In the genomic region with DNA sequence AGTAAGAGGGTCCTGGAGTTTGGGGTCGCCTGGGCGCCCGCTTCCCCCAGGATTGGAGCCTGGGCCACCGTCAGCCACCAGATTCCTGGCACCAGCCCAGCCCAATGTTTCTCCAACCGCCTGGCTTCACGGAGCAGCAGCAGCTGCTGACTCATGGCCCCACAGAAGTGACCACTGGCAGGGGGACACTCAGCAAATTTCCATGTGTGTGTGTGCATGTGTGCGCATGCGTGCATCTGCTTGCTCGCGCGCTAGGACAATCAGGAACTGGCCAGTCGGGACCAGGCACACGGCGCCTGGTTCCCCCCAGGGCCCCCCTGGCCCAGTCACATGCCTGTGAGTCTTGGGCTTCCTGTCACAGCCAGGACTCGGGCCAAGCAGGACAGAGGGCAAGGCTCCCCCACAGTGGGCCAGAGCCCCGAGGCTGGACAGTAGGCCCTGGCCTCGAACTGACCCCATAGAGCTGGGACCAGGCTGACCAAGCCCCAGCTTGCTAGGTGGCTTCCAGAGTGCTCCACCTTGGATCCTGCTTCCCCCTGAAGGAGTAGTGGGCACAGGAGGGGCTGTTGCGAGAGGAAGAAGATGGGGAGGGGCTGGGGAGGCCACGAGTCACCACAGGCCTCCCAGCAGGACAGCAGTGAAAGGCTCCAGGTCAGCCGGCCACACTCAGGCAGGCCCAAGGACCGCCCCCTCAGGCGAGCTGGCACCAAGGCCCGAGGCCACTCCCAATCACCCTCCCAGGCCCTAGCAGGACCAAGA, we compare ENCODE assay signal across 9 cellular contexts. TPM values are rescaled to one million over a fixed set of nuclear protein-coding genes. Genes with fewer than 3 reads are reported as not detected.
A peak's percentile ranks its signal among the peaks of the same experiment; 100 is the strongest.
DNase-seq lines count a peak whose midpoint lies in the region; ATAC-seq and TF ChIP-seq lines count a peak whose summit lies in the region.
"Had no signal": no experiment of that assay in that cellular context is flagged by ENCODE, and none has a peak within 500 bp of the region (broad histone marks: within the 10 kb centered on the region; RNA-seq: fewer than 3 reads in every experiment).

No MANE protein-coding gene starts in this region.

- no peak overlapping the region for H3K9ac ChIP-seq in HCT116 (ENCODE audit: low read length)
- no peak overlapping the region for H3K9ac ChIP-seq in smooth muscle cell (ENCODE audit: low read depth)

- H3K36me3 ChIP-seq in HCT116 (ENCODE audit: control insufficient read depth in 1 of 2, insufficient read depth in 2 of 2, low read length in 2 of 2) (no peaks in the 10 kb centered on the region; a peak in 1 of 4 replicates), stomach (peaks cover 21 to 60% (median 59%) of the 10 kb centered on the region in 4 donors), smooth muscle cell (ENCODE audit: low read depth) (no peaks in the 10 kb centered on the region)

- H3K4me1 Mint-ChIP-seq in chondrocyte (ENCODE audit: low read depth) = peaks cover 72% of the 10 kb centered on the region

- H3K4me3 Mint-ChIP-seq in chondrocyte (ENCODE audit: unreplicated experiment) = peak overlapping the region; percentile 74

- TF ChIP-seq CTCF in HCT116 (IDR thresholded peaks at IDR 0.05 in 2 of 3, conservative IDR thresholded peaks at IDR 0.05 in 1 of 3; ENCODE audit: borderline replicate concordance in 1 of 3, insufficient read depth in 1 of 3, low read depth in 2 of 3, low read length in 2 of 3) = no peak
- TF ChIP-seq CTCF in chondrocyte (IDR thresholded peaks at IDR 0.05) = no peak
- TF ChIP-seq CTCF in stomach (IDR thresholded peaks at IDR 0.05) = no peak
- TF ChIP-seq CTCF in smooth muscle cell (IDR thresholded peaks at IDR 0.05; ENCODE audit: borderline replicate concordance, insufficient read depth, poor library complexity, severe bottlenecking) = no peak

- H3K27me3 ChIP-seq in HCT116 (ENCODE audit: insufficient read depth, low read length) (no peaks in the 10 kb centered on the region), stomach (no peaks in the 10 kb centered on the region), smooth muscle cell (ENCODE audit: low read depth) (no peaks in the 10 kb centered on the region)

- no peak overlapping the region for H2AFZ ChIP-seq in HCT116 (ENCODE audit: low read depth, low read length, poor library complexity, severe bottlenecking)
- no peak overlapping the region for H2AFZ ChIP-seq in smooth muscle cell (ENCODE audit: low read depth)

- TF ChIP-seq POLR2A in HCT116 (IDR thresholded peaks at IDR 0.05; ENCODE audit: borderline replicate concordance, extremely low read depth, insufficient read depth, insufficient read length) (no peak), stomach (IDR thresholded peaks at IDR 0.05) (no peak)

- no peak for TF ChIP-seq EP300 in stomach (IDR thresholded peaks at IDR 0.05)

- H3K27ac ChIP-seq in HCT116 (ENCODE audit: low read depth, low read length) = no peak overlapping the region
- peak overlapping the region; percentile 92 to 98 (median 95) for H3K27ac ChIP-seq in stomach
- H3K27ac ChIP-seq in smooth muscle cell (ENCODE audit: low read depth) = no peak overlapping the region

- no peaks in the 10 kb centered on the region for H3F3A ChIP-seq in smooth muscle cell (ENCODE audit: low read depth)

- H3K27me3 Mint-ChIP-seq in chondrocyte (ENCODE audit: low read depth) = no peaks in the 10 kb centered on the region

- H3K4me3 ChIP-seq in HCT116 (replicated peaks in 1 of 2; ENCODE audit: low read depth in 1 of 2, low read length in 2 of 2) (no peak overlapping the region), stomach (peak overlapping the region in 3 of 4 donors; percentile 11 to 97 (median 96)), smooth muscle cell (no peak overlapping the region)

- H3K4me1 ChIP-seq in HCT116 (ENCODE audit: control insufficient read depth in 1 of 2, insufficient read depth in 2 of 2, low read length in 2 of 2) = peaks cover 13 to 33% of the 10 kb centered on the region in 2 experiments; a peak in 3 of 4 replicates
- H3K4me1 ChIP-seq in stomach = peaks cover 62 to 84% (median 83%) of the 10 kb centered on the region in 4 donors
- H3K4me1 ChIP-seq in smooth muscle cell (ENCODE audit: low read depth) = peaks cover 5% of the 10 kb centered on the region

- H3K27ac Mint-ChIP-seq in chondrocyte (ENCODE audit: unreplicated experiment) = peak overlapping the region; percentile 85

- no peaks in the 10 kb centered on the region for H3K9me3 Mint-ChIP-seq in chondrocyte (ENCODE audit: low read depth)

- CTCF ChIA-PET in HCT116 (lab: Charles Lee) = no interaction called here

- WGBS in stomach, 5 donors = 27 to 53% (median 33%) methylated on average over 12 to 23 of the region's 23 CpGs
- 72% methylated on average over 23 of the region's 23 CpGs for WGBS in smooth muscle cell (ENCODE audit: low lambda C conversion rate)

- H3K9me2 ChIP-seq in HCT116 (ENCODE audit: insufficient read depth) = no peaks in the 10 kb centered on the region

- intact Hi-C loops in HCT116 (cut with micrococcal nuclease) (no loop called here), stomach (cut with DNase I; ENCODE audit: low total_unique reads) (no loop called here)

- no peak for TF ChIP-seq RAD21 in HCT116 (IDR thresholded peaks at IDR 0.05; ENCODE audit: low read depth)

- H3K36me3 Mint-ChIP-seq in chondrocyte (ENCODE audit: low read depth) = peaks cover 9% of the 10 kb centered on the region

- H3K79me2 ChIP-seq in HCT116 (ENCODE audit: insufficient read depth, low read length) (peaks cover 17% of the 10 kb centered on the region; the same call in 1 of the 2 replicates), smooth muscle cell (ENCODE audit: low read depth) (peaks cover 12% of the 10 kb centered on the region)

- RAD21 ChIA-PET in HCT116 (lab: Charles Lee; ENCODE audit: low non-redundant PET in 1 of 2, low total read pairs in 2 of 2, uncharacterized antibody in 2 of 2, unreplicated experiment in 2 of 2) = no interaction called here

- no peak for DNase-seq in HCT116 (ENCODE audit: low read depth, low spot score)
- DNase-seq in chondrocyte (ENCODE audit: low spot score) = peak; percentile 88
- peak; percentile 79 for DNase-seq in left lobe of liver (ENCODE audit: low spot score)
- DNase-seq in stomach = peak; percentile 86
- DNase-seq in HuH-7 (ENCODE audit: low spot score) = no peak
- DNase-seq in smooth muscle cell (lab: John Stamatoyannopoulos, UW; ENCODE audit: unreplicated experiment) = no peak
- no peak for DNase-seq in COLO668 (lab: John Stamatoyannopoulos, UW; ENCODE audit: unreplicated experiment)
- DNase-seq in NCI-H1417 treated with DMSO at 0.1 percent for 48 hours (lab: John Stamatoyannopoulos, UW) = no peak
- DNase-seq: NCI-H1048 had no signal

- no peak for ATAC-seq in HCT116
- peak; percentile 40 for ATAC-seq in left lobe of liver

- no TSS peak for BruUV-seq in HCT116 (replicated peaks; lab: Mats Ljungman, UMichigan)

- H4K20me1 ChIP-seq in HCT116 (ENCODE audit: insufficient read depth) (no peaks in the 10 kb centered on the region), smooth muscle cell (ENCODE audit: low read depth) (peaks cover 14% of the 10 kb centered on the region)

- H3K4me2 ChIP-seq in HCT116 (ENCODE audit: low read length) (0 out of 2 replicates have a peak overlapping the region, but pooled peaks have one; percentile 7), smooth muscle cell (no peak overlapping the region)

- POLR2A ChIA-PET in HCT116 (lab: Charles Lee) = no interaction called here

- H3K9me3 ChIP-seq in HCT116 (ENCODE audit: control insufficient read depth in 1 of 2, insufficient read depth in 1 of 2, low read depth in 1 of 2, low read length in 2 of 2) = no peaks in the 10 kb centered on the region
- H3K9me3 ChIP-seq in stomach = no peaks in the 10 kb centered on the region
- no peaks in the 10 kb centered on the region for H3K9me3 ChIP-seq in smooth muscle cell (replicated peaks; ENCODE audit: low read depth)

TF ChIP-seq in HCT116, 20 proteins besides CTCF, POLR2A, EP300 and RAD21:
- TF ChIP-seq POLR2AphosphoS5 (IDR thresholded peaks at IDR 0.05; ENCODE audit: low read depth, low read length) (no peak), CEBPB (IDR thresholded peaks at IDR 0.05; ENCODE audit: low read depth) (no peak), EZH2phosphoT487 (IDR thresholded peaks at IDR 0.05; ENCODE audit: borderline replicate concordance) (no peak)
- TF ChIP-seq, protein P1, sequence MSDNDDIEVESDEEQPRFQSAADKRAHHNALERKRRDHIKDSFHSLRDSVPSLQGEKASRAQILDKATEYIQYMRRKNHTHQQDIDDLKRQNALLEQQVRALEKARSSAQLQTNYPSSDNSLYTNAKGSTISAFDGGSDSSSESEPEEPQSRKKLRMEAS (IDR thresholded peaks at IDR 0.05) = no peak
TF ChIP-seq in HCT116: peak in this region for 0.

RNA-seq across cellular contexts. Expression of a gene that starts 3.2 kb away (rescaled TPM):
- 127 TPM for total RNA-seq in HCT116 (2021; ENCODE audit: unreplicated experiment)
- polyA plus RNA-seq in HCT116 (2012) = 131 and 176 TPM in 2 replicates
- 935 to 3,230 TPM (median 949 TPM) in 3 replicates for total RNA-seq in chondrocyte
- total RNA-seq in left lobe of liver = 564 TPM
- 100 to 1,000 TPM; 115 to 590 (median 210) TPM for total RNA-seq in stomach
- 100 to 1,000 TPM; 173 to 538 (median 529) TPM for polyA plus RNA-seq in stomach
- total RNA-seq in smooth muscle cell = 101 and 123 TPM in 2 replicates
- polyA plus RNA-seq in smooth muscle cell = 301 and 310 TPM in 2 replicates

RNA-seq across cellular contexts. Expression of a gene that starts 10.1 kb away (rescaled TPM):
- total RNA-seq in HCT116 (2021; ENCODE audit: unreplicated experiment) = 1.9 TPM
- 0.23 and 0.29 TPM in 2 replicates for polyA plus RNA-seq in HCT116 (2012)
- 39.8 to 159 TPM (median 41.2 TPM) in 3 replicates for total RNA-seq in chondrocyte
- 15.7 TPM for total RNA-seq in left lobe of liver
- under 1 TPM in 1 of 5 donors, not detected in 4; 0.72 TPM for total RNA-seq in stomach
- polyA plus RNA-seq in stomach = 1 to 10 TPM in 1 of 3 donors, under 1 TPM in 2; 0.19 to 1.1 (median 0.95) TPM
- 0.49 and 2.5 TPM in 2 replicates for total RNA-seq in smooth muscle cell
- polyA plus RNA-seq in smooth muscle cell = 2.2 and 4.2 TPM in 2 replicates

Comparison
In these comparisons a context has a peak if more than half of its experiments do, and no peak if none do; other contexts are left out.
1. DNase-seq: peak in chondrocyte (single experiment), left lobe of liver (single experiment) and stomach (single experiment); none in HCT116 (single experiment), HuH-7 (single experiment), smooth muscle cell (single experiment), COLO668 (single experiment) and NCI-H1417 treated with DMSO at 0.1 percent for 48 hours (single experiment).
2. H3K27ac ChIP-seq: peak in stomach (5 of 5); none in HCT116 (single experiment) and smooth muscle cell (single experiment).
3. H3K4me3 ChIP-seq: peak in stomach (3 of 4); none in HCT116 (0 of 2) and smooth muscle cell (single experiment).